8 cellular contexts compared by ENCODE assay signal in genomic region chr1:235866913-235867850, GRCh38. TPM values are rescaled to one million over a fixed set of nuclear protein-coding genes. Genes with fewer than 3 reads are reported as not detected.
A peak's percentile ranks its signal among the peaks of the same experiment; 100 is the strongest.
DNase-seq lines count a peak whose midpoint lies in the region; ATAC-seq and TF ChIP-seq lines count a peak whose summit lies in the region.

No MANE protein-coding gene starts in this region.

- peak; percentile 28 for TF ChIP-seq RAD21 in neural cell (conservative IDR thresholded peaks at IDR 0.05)

- peak overlapping the region; percentile 93 to 99 for H3K27ac Mint-ChIP-seq in stimulated activated naive CD8-positive, alpha-beta T cell treated with anti-CD3 and anti-CD28 coated beads, Interleukin-15, amount 100 ng/mL, for 72 hours

- H3F3A ChIP-seq in neural cell (ENCODE audit: insufficient read depth, low read length, poor library complexity, severe bottlenecking), result no peaks in the 10 kb centered on the region

- H4K20me1 ChIP-seq in neural cell (ENCODE audit: insufficient read depth), result no peaks in the 10 kb centered on the region

- H3K4me3 ChIP-seq in H7 (ENCODE audit: insufficient read depth, low read depth, low read length), result peak overlapping the region; percentile 83
- H3K4me3 ChIP-seq in neural cell (ENCODE audit: low read length), result peak overlapping the region; percentile 88

- peak; percentile 91 for TF ChIP-seq EP300 in neural cell (conservative IDR thresholded peaks at IDR 0.05; ENCODE audit: poor library complexity, severe bottlenecking)

- DNase-seq in ELR (ENCODE audit: low read depth), result peak; percentile 94
- DNase-seq in H7, result peak; percentile 99
- peak; percentile 91 for DNase-seq in M059J (ENCODE audit: low read depth)
- DNase-seq in activated effector memory CD4-positive, alpha-beta T cell treated with anti-CD3 and anti-CD28 coated beads, Interleukin-2, amount 50 U/mL, for 16 hours, result peak; percentile 99
- DNase-seq in fibroblast of the conjunctiva (ENCODE audit: low read depth), result peak; percentile 91
- DNase-seq in stimulated activated naive CD8-positive, alpha-beta T cell treated with anti-CD3 and anti-CD28 coated beads, Interleukin-15, amount 100 ng/mL, for 72 hours, result peak; percentile 99 to 100

- H3K4me3 Mint-ChIP-seq in stimulated activated naive CD8-positive, alpha-beta T cell treated with anti-CD3 and anti-CD28 coated beads, Interleukin-15, amount 100 ng/mL, for 72 hours, result peak overlapping the region; percentile 91

- H3K27me3 Mint-ChIP-seq in stimulated activated naive CD8-positive, alpha-beta T cell treated with anti-CD3 and anti-CD28 coated beads, Interleukin-15, amount 100 ng/mL, for 72 hours, result no peaks in the 10 kb centered on the region

- peak overlapping the region; percentile 92 for H2AFZ ChIP-seq in neural cell (ENCODE audit: low read depth, low read length)

- peaks cover 21% of the 10 kb centered on the region for H3K27me3 ChIP-seq in H7 (ENCODE audit: control insufficient read depth, insufficient read depth, low read length)
- H3K27me3 ChIP-seq in neural cell (ENCODE audit: insufficient read depth, low read depth, low read length), result no peaks in the 10 kb centered on the region

- no peaks in the 10 kb centered on the region for H3K9me3 ChIP-seq in neural cell (ENCODE audit: low read length)

- H3K27ac ChIP-seq in neural cell (ENCODE audit: low read length), result peak overlapping the region; percentile 99

- H3K9me3 Mint-ChIP-seq in stimulated activated naive CD8-positive, alpha-beta T cell treated with anti-CD3 and anti-CD28 coated beads, Interleukin-15, amount 100 ng/mL, for 72 hours, result no peaks in the 10 kb centered on the region

- H3K4me2 ChIP-seq in neural cell (ENCODE audit: low read length), result peak overlapping the region; percentile 87

- no peaks in the 10 kb centered on the region for H3K9me2 ChIP-seq in neural cell (ENCODE audit: insufficient read depth, low read length)

- H3K9ac ChIP-seq in neural cell (ENCODE audit: low read length), result peak overlapping the region; percentile 95

- TF ChIP-seq POLR2A in Raji (IDR thresholded peaks at IDR 0.05; ENCODE audit: insufficient read depth, low read depth, low read length), result peak; percentile 89

- peaks cover 31% of the 10 kb centered on the region for H3K79me2 ChIP-seq in neural cell (replicated peaks; ENCODE audit: insufficient read depth, low read length)

- H3K4me1 Mint-ChIP-seq in stimulated activated naive CD8-positive, alpha-beta T cell treated with anti-CD3 and anti-CD28 coated beads, Interleukin-15, amount 100 ng/mL, for 72 hours, result peaks cover 39% of the 10 kb centered on the region

- no peaks in the 10 kb centered on the region for H3K36me3 ChIP-seq in H7 (replicated peaks; ENCODE audit: control insufficient read depth, insufficient read depth, low read length)
- no peaks in the 10 kb centered on the region for H3K36me3 ChIP-seq in neural cell (ENCODE audit: insufficient read depth, low read length)

- peak; percentile 77 for ATAC-seq in stimulated activated naive CD8-positive, alpha-beta T cell treated with anti-CD3 and anti-CD28 coated beads, Interleukin-15, amount 100 ng/mL, for 72 hours

- no peak for TF ChIP-seq CTCF in neural cell (IDR thresholded peaks at IDR 0.05; ENCODE audit: poor library complexity, severe bottlenecking)

TF ChIP-seq in neural cell, 6 proteins besides CTCF, POLR2A, EP300 and RAD21:
- TF ChIP-seq POLR2AphosphoS5 (IDR thresholded peaks at IDR 0.05) (peak; percentile 98), TAF1 (IDR thresholded peaks at IDR 0.05; ENCODE audit: low read depth) (peak; percentile 90), EZH2 (IDR thresholded peaks at IDR 0.05; ENCODE audit: borderline replicate concordance, insufficient read depth, low read length, poor library complexity, severe bottlenecking) (no peak), MXI1 (conservative IDR thresholded peaks at IDR 0.05; ENCODE audit: poor library complexity, severe bottlenecking) (peak; percentile 25), SMC3 (conservative IDR thresholded peaks at IDR 0.05; ENCODE audit: poor library complexity) (no peak), REST (IDR thresholded peaks at IDR 0.05; ENCODE audit: borderline replicate concordance) (peak; percentile 93)

RNA-seq across cellular contexts. Expression of gene LYST, which starts 0.5 kb away (rescaled TPM):
- total RNA-seq in H7 (2014; rRNA removed; shearing (Covaris generic)), result 0.63 and 3.4 TPM in 2 replicates
- total RNA-seq in M059J (2014; rRNA removed; shearing (Covaris generic)), result 4.8 and 12.2 TPM in 2 replicates
- 23.4 and 31.5 TPM in 2 replicates for polyA plus RNA-seq in neural cell
- polyA minus RNA-seq in neural cell, result 87.9 and 104 TPM in 2 replicates

Comparison
In these comparisons a context has a peak if more than half of its experiments do, and no peak if none do; other contexts are left out.
1. Peak in every context shown above with its lines: DNase-seq, ATAC-seq, H3K4me3 ChIP-seq and H3K27ac ChIP-seq.